ENCODE assay signal across 8 cellular contexts in the genomic region with DNA sequence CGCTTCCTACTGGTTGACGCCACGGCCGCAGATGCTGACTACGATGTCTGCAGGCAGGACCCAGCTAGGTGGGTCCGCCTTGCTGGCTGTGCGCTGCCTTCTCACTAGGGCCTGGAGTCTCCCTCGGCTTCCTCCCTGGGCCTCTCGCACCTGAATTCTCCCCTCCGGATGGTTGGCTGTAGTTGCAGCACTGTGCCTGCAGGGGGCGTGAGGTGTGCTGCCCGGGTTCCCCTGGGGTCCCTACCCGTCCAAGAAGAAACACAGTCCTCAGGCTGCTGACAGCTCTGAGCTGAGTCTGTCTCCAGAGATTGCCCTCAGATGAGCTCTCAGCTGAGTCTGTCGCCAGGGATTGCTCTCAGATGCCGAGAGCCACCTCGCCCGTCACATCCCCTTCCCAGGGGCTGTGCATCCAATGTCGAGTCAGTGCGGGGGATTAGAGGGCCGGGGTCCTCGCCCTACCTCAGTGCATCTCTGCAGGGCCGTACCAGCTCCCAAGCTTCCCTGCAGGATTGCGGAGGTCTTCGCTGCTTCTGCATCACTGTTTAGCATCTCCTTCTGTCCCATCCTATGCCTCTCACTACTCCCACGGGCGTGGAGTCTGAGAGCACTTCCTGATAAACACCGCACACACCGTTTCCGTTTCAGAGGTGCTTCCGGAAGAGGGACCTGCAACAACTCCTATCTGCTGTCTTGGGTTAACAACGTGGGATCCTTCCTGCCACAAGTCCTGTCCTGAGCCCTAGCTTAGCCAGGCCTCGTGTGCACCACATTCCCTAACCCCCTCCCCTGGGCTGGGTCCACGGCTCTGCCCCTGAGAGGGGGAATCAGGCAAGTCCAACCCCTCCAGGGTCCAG.
DNase-seq lines count a peak whose midpoint lies in the region; ATAC-seq, FAIRE-seq and TF ChIP-seq lines count a peak whose summit lies in the region.

No MANE protein-coding gene starts in this region.

- SMC1A ChIA-PET in GM12878 (lab: Charles Lee; ENCODE audit: uncharacterized antibody, unreplicated experiment), result interaction anchor here (0.7 to 2.6 kb wide), 8 partner anchors 16 to 785 kb away, joined by 3 to 12 read pairs (median 4); no protein-coding TSS in a partner anchor

- peaks cover 2% of the 10 kb centered on the region for H3K9me3 Mint-ChIP-seq in neural progenitor cell

- H3K36me3 ChIP-seq in GM12878 (ENCODE audit: control insufficient read depth in 2 of 2, insufficient read depth in 2 of 2, low read length in 1 of 2), result no peaks in the 10 kb centered on the region
- no peaks in the 10 kb centered on the region for H3K36me3 ChIP-seq in neural progenitor cell
- H3K36me3 ChIP-seq in prostate gland, result no peaks in the 10 kb centered on the region

- TF ChIP-seq RAD21 in GM12878 (IDR thresholded peaks at IDR 0.05; ENCODE audit: insufficient read depth, low read depth, low read length), result peak; percentile 41

- H3K4me1 Mint-ChIP-seq in neural progenitor cell, result peaks cover 8% of the 10 kb centered on the region

- no peaks in the 10 kb centered on the region for H3K27me3 ChIP-seq in GM12878 (replicated peaks in 1 of 2; ENCODE audit: control insufficient read depth in 2 of 2, insufficient read depth in 2 of 2, low read length in 1 of 2)
- H3K27me3 ChIP-seq in neural progenitor cell, result no peaks in the 10 kb centered on the region
- no peaks in the 10 kb centered on the region for H3K27me3 ChIP-seq in prostate gland (replicated peaks; ENCODE audit: insufficient read depth)

- H3K79me2 ChIP-seq in GM12878 (ENCODE audit: control insufficient read depth, insufficient read depth, low read length), result no peaks in the 10 kb centered on the region
- no peaks in the 10 kb centered on the region for H3K79me2 ChIP-seq in neural progenitor cell (ENCODE audit: low read depth)

- H2AFZ ChIP-seq in GM12878 (ENCODE audit: control insufficient read depth, low read depth, low read length) (0 out of 2 replicates have a peak overlapping the region, but pooled peaks have one; percentile 4), neural progenitor cell (replicated peaks) (peak overlapping the region; percentile 37)

- RAD21 ChIA-PET in GM12878 (lab: Charles Lee; ENCODE audit: unreplicated experiment), result interaction anchor here (1.0 kb wide), 1 partner anchor 13 kb away, joined by 3 read pairs; no protein-coding TSS in a partner anchor

- H4K20me1 ChIP-seq in GM12878 (ENCODE audit: control insufficient read depth, insufficient read depth) (no peaks in the 10 kb centered on the region), neural progenitor cell (ENCODE audit: low read depth) (no peaks in the 10 kb centered on the region)

- no peak for FAIRE-seq in GM12878 (lab: Jason Lieb, UNC)

- TF ChIP-seq EP300 in GM12878 (IDR thresholded peaks at IDR 0.05; ENCODE audit: borderline replicate concordance in 1 of 2, control insufficient read depth in 1 of 2, low read depth in 2 of 2, low read length in 2 of 2), result no peak

- WGBS in GM12878 (ENCODE audit: insufficient coverage, insufficient replicate concordance, low lambda C conversion rate, missing lambda C conversion rate), result 16% methylated on average over 32 of the region's 33 CpGs
- WGBS in prostate gland, result 73% methylated on average over 30 of the region's 33 CpGs

- no peaks in the 10 kb centered on the region for H3F3A ChIP-seq in neural progenitor cell (ENCODE audit: low read depth)

- H3K27ac Mint-ChIP-seq in neural progenitor cell, result no peak overlapping the region

- H3K9me3 ChIP-seq in GM12878 (replicated peaks; ENCODE audit: control insufficient read depth, insufficient read depth, low read length), result no peaks in the 10 kb centered on the region
- no peaks in the 10 kb centered on the region for H3K9me3 ChIP-seq in neural progenitor cell (ENCODE audit: low read depth)
- no peaks in the 10 kb centered on the region for H3K9me3 ChIP-seq in prostate gland

- TF ChIP-seq CTCF in GM12878 (IDR thresholded peaks at IDR 0.05 in 2 of 3, conservative IDR thresholded peaks at IDR 0.05 in 1 of 3; ENCODE audit: control insufficient read depth in 2 of 3, extremely low read depth in 1 of 3, insufficient read depth in 1 of 3, low read depth in 3 of 3, low read length in 3 of 3) (peak; percentile 36 to 79 (median 62)), neural progenitor cell (IDR thresholded peaks at IDR 0.05) (peak; percentile 82), prostate gland (IDR thresholded peaks at IDR 0.05) (peak in 1 of 4 experiments; percentile 18)

- peak; percentile 55 for ATAC-seq in GM18502 (IDR thresholded peaks at IDR 0.05; ENCODE audit: poor library complexity, unreplicated experiment)
- ATAC-seq in SK-N-SH treated with all-trans-retinoic acid at 6 μM for 48 hours, result peak; percentile 55; the same call in 2 of the 3 replicates
- ATAC-seq in GM12878, result peak; percentile 85
- ATAC-seq in GM21381 (IDR thresholded peaks at IDR 0.05; ENCODE audit: unreplicated experiment), result no peak
- no peak for ATAC-seq in HG02938 (IDR thresholded peaks at IDR 0.05; ENCODE audit: unreplicated experiment)

- POLR2A ChIA-PET in GM12878 (lab: Charles Lee), result no interaction called here

- H3K4me1 ChIP-seq in GM12878 (ENCODE audit: control insufficient read depth, insufficient read depth, low read length) (no peaks in the 10 kb centered on the region), neural progenitor cell (no peaks in the 10 kb centered on the region), prostate gland (replicated peaks) (no peaks in the 10 kb centered on the region)

- no peaks in the 10 kb centered on the region for H3K36me3 Mint-ChIP-seq in neural progenitor cell

- DNase-seq in GM12878 (ENCODE audit: low read depth, low spot score) (no peak), neural progenitor cell (ENCODE audit: low spot score) (peak; percentile 56), prostate gland (ENCODE audit: low spot score) (no peak), NCI-H748 (lab: John Stamatoyannopoulos, UW; ENCODE audit: unreplicated experiment) (no peak)

- TF ChIP-seq POLR2A in GM12878 (IDR thresholded peaks at IDR 0.05; ENCODE audit: low read depth, low read length) (no peak), prostate gland (IDR thresholded peaks at IDR 0.05) (no peak)

- no peak overlapping the region for H3K27ac ChIP-seq in GM12878 (ENCODE audit: control insufficient read depth, insufficient read depth)
- no peak overlapping the region for H3K27ac ChIP-seq in neural progenitor cell
- H3K27ac ChIP-seq in prostate gland, result no peak overlapping the region

- no TSS peak for BruUV-seq in GM12878 (replicated peaks; lab: Mats Ljungman, UMichigan)

- 0 out of 2 replicates have a peak overlapping the region, but pooled peaks have one; percentile 7 for H3K4me2 ChIP-seq in GM12878 (ENCODE audit: control insufficient read depth, insufficient read depth)
- no peak overlapping the region for H3K4me2 ChIP-seq in neural progenitor cell

- H3K9ac ChIP-seq in GM12878 (ENCODE audit: control insufficient read depth, insufficient read depth, low read length) (no peak overlapping the region), neural progenitor cell (no peak overlapping the region)

- peaks cover 5% of the 10 kb centered on the region for H3K27me3 Mint-ChIP-seq in neural progenitor cell (ENCODE audit: insufficient read depth, low read depth)

- H3K4me3 Mint-ChIP-seq in neural progenitor cell, result no peak overlapping the region

- CTCF ChIA-PET in GM12878 (lab: Yijun Ruan, JAX), result interaction anchor here (0.6 to 3.4 kb wide), 17 partner anchors 8 to 347 kb away, joined by 3 to 24 read pairs (median 3); no protein-coding TSS in a partner anchor

- intact Hi-C loops in GM12878 (cut with micrococcal nuclease; ENCODE audit: unreplicated experiment), result loop anchor here (2.0 to 10.0 kb wide), 3 partner anchors 111 to 221 kb away; no protein-coding TSS in a partner anchor
- intact Hi-C loops in prostate gland (cut with DNase I), result loop anchor here (5.0 kb wide), 1 partner anchor 119 kb away; no protein-coding TSS in a partner anchor

- in situ Hi-C loops in GM12878 (cut with MboI), result no loop called here

- H3K4me3 ChIP-seq in GM12878 (no peak overlapping the region), neural progenitor cell (no peak overlapping the region), prostate gland (no peak overlapping the region)

TF ChIP-seq in SK-N-SH treated with all-trans-retinoic acid at 6 μM for 48 hours, 23 proteins besides CTCF, POLR2A, EP300 and RAD21 (continues in another document):
- TF ChIP-seq, protein P1, sequence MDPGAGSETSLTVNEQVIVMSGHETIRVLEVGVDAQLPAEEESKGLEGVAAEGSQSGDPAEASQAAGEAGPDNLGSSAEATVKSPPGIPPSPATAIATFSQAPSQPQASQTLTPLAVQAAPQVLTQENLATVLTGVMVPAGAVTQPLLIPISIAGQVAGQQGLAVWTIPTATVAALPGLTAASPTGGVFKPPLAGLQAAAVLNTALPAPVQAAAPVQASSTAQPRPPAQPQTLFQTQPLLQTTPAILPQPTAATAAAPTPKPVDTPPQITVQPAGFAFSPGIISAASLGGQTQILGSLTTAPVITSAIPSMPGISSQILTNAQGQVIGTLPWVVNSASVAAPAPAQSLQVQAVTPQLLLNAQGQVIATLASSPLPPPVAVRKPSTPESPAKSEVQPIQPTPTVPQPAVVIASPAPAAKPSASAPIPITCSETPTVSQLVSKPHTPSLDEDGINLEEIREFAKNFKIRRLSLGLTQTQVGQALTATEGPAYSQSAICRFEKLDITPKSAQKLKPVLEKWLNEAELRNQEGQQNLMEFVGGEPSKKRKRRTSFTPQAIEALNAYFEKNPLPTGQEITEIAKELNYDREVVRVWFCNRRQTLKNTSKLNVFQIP (CRISPR knock-in tag; IDR thresholded peaks at IDR 0.05; ENCODE audit: borderline replicate concordance, low read depth), result no peak
- TF ChIP-seq PPARA (CRISPR knock-in tag; IDR thresholded peaks at IDR 0.05; ENCODE audit: borderline replicate concordance) (no peak), ZNF565 (CRISPR knock-in tag; conservative IDR thresholded peaks at IDR 0.05; ENCODE audit: low read depth) (no peak), OSR1 (CRISPR knock-in tag; IDR thresholded peaks at IDR 0.05) (no peak)

TF ChIP-seq in GM12878, 131 proteins besides CTCF, POLR2A, EP300 and RAD21:
- TF ChIP-seq SMC3 (IDR thresholded peaks at IDR 0.05; ENCODE audit: borderline replicate concordance, low read length) (peak; percentile 43; the same call in 1 of the 2 replicates), MEF2B (IDR thresholded peaks at IDR 0.05; ENCODE audit: partially characterized antibody, poor library complexity, severe bottlenecking) (peak; percentile 67), E2F4 (IDR thresholded peaks at IDR 0.05; ENCODE audit: low read depth, low read length) (no peak)

Comparison
In these comparisons a context has a peak if more than half of its experiments do, and no peak if none do; other contexts are left out.
1. ATAC-seq: peak in GM18502 (single experiment), SK-N-SH treated with all-trans-retinoic acid at 6 μM for 48 hours (single experiment) and GM12878 (single experiment); none in GM21381 (single experiment) and HG02938 (single experiment).